In the genomic region with DNA sequence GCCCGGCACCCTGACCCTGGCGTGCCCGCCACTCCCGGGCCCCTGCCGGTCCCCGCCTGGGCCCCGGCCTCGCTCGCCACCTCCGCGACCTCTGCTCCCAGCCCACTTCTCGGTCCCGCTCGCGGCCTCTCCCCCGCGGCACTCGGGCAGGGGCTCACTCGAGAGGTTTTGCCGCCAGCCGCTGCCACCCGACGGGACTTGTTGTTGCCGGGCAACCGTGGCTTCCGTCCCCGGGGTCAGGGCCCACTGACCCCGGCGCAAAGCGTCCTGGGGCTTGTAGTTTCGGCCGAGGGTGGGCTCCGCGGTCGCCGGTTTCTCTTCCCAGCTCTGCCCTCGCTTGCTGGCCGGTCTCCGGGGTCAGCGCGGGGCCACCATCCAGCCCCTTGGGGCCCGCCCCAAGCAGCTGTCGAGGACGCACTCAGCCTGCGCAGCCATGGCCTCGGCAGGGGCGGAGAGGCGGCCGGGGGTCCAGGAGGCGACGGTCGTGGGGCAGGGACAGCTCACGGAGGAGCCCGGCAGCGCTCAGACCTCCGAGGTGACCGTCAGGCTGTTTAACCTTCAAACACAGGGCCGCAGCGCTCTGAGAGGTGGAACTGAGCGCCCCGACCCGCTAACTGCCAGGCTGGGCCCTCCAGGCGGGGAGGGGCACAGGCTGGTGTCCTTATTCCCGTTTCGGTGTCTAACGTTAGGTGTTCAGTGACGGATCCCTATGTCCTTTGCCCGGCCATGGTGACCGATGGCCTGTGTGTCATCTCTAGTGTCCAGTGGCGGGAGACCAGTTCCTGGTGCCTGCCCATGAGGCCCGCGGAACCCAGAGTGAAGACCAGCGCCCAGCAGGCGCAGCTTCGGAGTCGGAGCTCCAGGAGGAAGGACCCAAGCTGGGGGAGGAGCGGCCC, we compare ENCODE assay signal across 1 cellular context.
TF ChIP-seq lines count a peak whose summit lies in the region.

A gene with protein sequence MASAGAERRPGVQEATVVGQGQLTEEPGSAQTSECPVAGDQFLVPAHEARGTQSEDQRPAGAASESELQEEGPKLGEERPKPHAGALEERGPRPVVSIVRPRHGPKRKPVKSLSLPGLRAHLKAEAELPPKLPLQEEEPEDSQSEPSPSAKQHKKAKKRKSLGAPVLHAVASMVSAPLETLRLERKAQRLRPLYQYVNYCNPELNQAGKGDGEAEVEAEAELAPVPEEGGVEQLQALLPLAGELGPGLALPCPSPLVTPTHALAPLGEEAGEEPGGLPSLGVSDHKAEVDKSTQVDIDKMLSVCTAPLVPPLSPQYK (plus strand): TSS at position 277 of the 896 bp plus-strand sequence. CDS start 157 bp downstream, at position 434.
Gene ENKD1 (minus strand): TSS at position 213 of the 896 bp plus-strand sequence. CDS start 308 bp downstream, outside the sequence.

TF ChIP-seq in HepG2, 621 proteins besides CTCF, POLR2A, EP300 and RAD21 (continued from another document and continues in another):
- TF ChIP-seq ZNF547 (CRISPR knock-in tag; IDR thresholded peaks at IDR 0.05), result 0 out of 2 replicates have a peak, but pooled peaks have one; percentile 4
- peak; percentile 92 for TF ChIP-seq ZNF605 (CRISPR knock-in tag; IDR thresholded peaks at IDR 0.05)
- peak; percentile 73; the same call in 1 of the 2 replicates for TF ChIP-seq YEATS4 (CRISPR knock-in tag; IDR thresholded peaks at IDR 0.05; ENCODE audit: borderline replicate concordance)
- no peak for TF ChIP-seq ZXDC (CRISPR knock-in tag; IDR thresholded peaks at IDR 0.05)
- no peak for TF ChIP-seq AKNA (CRISPR knock-in tag; IDR thresholded peaks at IDR 0.05; ENCODE audit: borderline replicate concordance)
- no peak for TF ChIP-seq REPIN1 (CRISPR knock-in tag; IDR thresholded peaks at IDR 0.05; ENCODE audit: borderline replicate concordance, low read depth)
- no peak for TF ChIP-seq ETS1 (CRISPR knock-in tag; IDR thresholded peaks at IDR 0.05)
- peak; percentile 81 for TF ChIP-seq ZFY (CRISPR knock-in tag; IDR thresholded peaks at IDR 0.05)
- TF ChIP-seq BCLAF1 (IDR thresholded peaks at IDR 0.05), result no peak
- TF ChIP-seq KLF15 (CRISPR knock-in tag; IDR thresholded peaks at IDR 0.05; ENCODE audit: borderline replicate concordance), result no peak
- peak; percentile 81; the same call in 1 of the 2 replicates for TF ChIP-seq SUZ12 (IDR thresholded peaks at IDR 0.05; ENCODE audit: low read depth, low read length)
- no peak for TF ChIP-seq GPN1 (CRISPR knock-in tag; IDR thresholded peaks at IDR 0.05; ENCODE audit: borderline replicate concordance)
- TF ChIP-seq ZNF652 (CRISPR knock-in tag; IDR thresholded peaks at IDR 0.05; ENCODE audit: borderline replicate concordance, low read depth), result no peak
- TF ChIP-seq, protein P1, sequence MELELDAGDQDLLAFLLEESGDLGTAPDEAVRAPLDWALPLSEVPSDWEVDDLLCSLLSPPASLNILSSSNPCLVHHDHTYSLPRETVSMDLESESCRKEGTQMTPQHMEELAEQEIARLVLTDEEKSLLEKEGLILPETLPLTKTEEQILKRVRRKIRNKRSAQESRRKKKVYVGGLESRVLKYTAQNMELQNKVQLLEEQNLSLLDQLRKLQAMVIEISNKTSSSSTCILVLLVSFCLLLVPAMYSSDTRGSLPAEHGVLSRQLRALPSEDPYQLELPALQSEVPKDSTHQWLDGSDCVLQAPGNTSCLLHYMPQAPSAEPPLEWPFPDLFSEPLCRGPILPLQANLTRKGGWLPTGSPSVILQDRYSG (CRISPR knock-in tag; IDR thresholded peaks at IDR 0.05), result no peak
- no peak for TF ChIP-seq ZFP41 (CRISPR knock-in tag; IDR thresholded peaks at IDR 0.05; ENCODE audit: borderline replicate concordance)
- no peak for TF ChIP-seq ZNF207 (IDR thresholded peaks at IDR 0.05; ENCODE audit: borderline replicate concordance)
- no peak for TF ChIP-seq MBD4 (IDR thresholded peaks at IDR 0.05; ENCODE audit: borderline replicate concordance, low read length)
- no peak for TF ChIP-seq CAMTA2 (CRISPR knock-in tag; IDR thresholded peaks at IDR 0.05; ENCODE audit: borderline replicate concordance)
- no peak; the same call in 1 of the 2 replicates for TF ChIP-seq ZFYVE20 (CRISPR knock-in tag; IDR thresholded peaks at IDR 0.05; ENCODE audit: borderline replicate concordance, low read depth)
- TF ChIP-seq, protein P2, sequence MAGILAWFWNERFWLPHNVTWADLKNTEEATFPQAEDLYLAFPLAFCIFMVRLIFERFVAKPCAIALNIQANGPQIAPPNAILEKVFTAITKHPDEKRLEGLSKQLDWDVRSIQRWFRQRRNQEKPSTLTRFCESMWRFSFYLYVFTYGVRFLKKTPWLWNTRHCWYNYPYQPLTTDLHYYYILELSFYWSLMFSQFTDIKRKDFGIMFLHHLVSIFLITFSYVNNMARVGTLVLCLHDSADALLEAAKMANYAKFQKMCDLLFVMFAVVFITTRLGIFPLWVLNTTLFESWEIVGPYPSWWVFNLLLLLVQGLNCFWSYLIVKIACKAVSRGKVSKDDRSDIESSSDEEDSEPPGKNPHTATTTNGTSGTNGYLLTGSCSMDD (CRISPR knock-in tag; IDR thresholded peaks at IDR 0.05), result no peak
- TF ChIP-seq BORCS8-MEF2B (CRISPR knock-in tag; IDR thresholded peaks at IDR 0.05), result no peak; the same call in none of the 2 replicates
- no peak; the same call in 1 of the 2 replicates for TF ChIP-seq MIER3 (CRISPR knock-in tag; IDR thresholded peaks at IDR 0.05; ENCODE audit: borderline replicate concordance)
- TF ChIP-seq JUNB (CRISPR knock-in tag; IDR thresholded peaks at IDR 0.05; ENCODE audit: borderline replicate concordance), result no peak
- peak; percentile 80; the same call in 1 of the 2 replicates for TF ChIP-seq ZIK1 (CRISPR knock-in tag; IDR thresholded peaks at IDR 0.05; ENCODE audit: borderline replicate concordance, low read depth)
- TF ChIP-seq NR2C2 (CRISPR knock-in tag; IDR thresholded peaks at IDR 0.05; ENCODE audit: borderline replicate concordance), result peak; percentile 100
- TF ChIP-seq ZNF644 (CRISPR knock-in tag; IDR thresholded peaks at IDR 0.05; ENCODE audit: low read depth), result no peak
- TF ChIP-seq TFE3 (CRISPR knock-in tag; IDR thresholded peaks at IDR 0.05), result no peak
- no peak for TF ChIP-seq ZBTB21 (CRISPR knock-in tag; IDR thresholded peaks at IDR 0.05)
- TF ChIP-seq XBP1 (CRISPR knock-in tag; IDR thresholded peaks at IDR 0.05), result 0 out of 2 replicates have a peak, but pooled peaks have one; percentile 48
- TF ChIP-seq ZNF101 (CRISPR knock-in tag; IDR thresholded peaks at IDR 0.05; ENCODE audit: borderline replicate concordance, low read depth), result no peak
- no peak; the same call in 1 of the 2 replicates for TF ChIP-seq HIVEP1 (CRISPR knock-in tag; IDR thresholded peaks at IDR 0.05)
- no peak for TF ChIP-seq ZNF3 (CRISPR knock-in tag; IDR thresholded peaks at IDR 0.05)
- peak; percentile 68; the same call in 1 of the 2 replicates for TF ChIP-seq ZNF766 (CRISPR knock-in tag; IDR thresholded peaks at IDR 0.05; ENCODE audit: borderline replicate concordance)
- TF ChIP-seq RORA (CRISPR knock-in tag; IDR thresholded peaks at IDR 0.05), result no peak
- TF ChIP-seq GABPA (IDR thresholded peaks at IDR 0.05; ENCODE audit: low read depth, low read length), result no peak
- peak; percentile 92 for TF ChIP-seq GABPA (CRISPR knock-in tag; IDR thresholded peaks at IDR 0.05; ENCODE audit: low read depth)
- no peak; the same call in 1 of the 2 replicates for TF ChIP-seq ZNF772 (CRISPR knock-in tag; IDR thresholded peaks at IDR 0.05)
- 0 out of 2 replicates have a peak, but pooled peaks have one; percentile 70 for TF ChIP-seq ZNF619 (CRISPR knock-in tag; IDR thresholded peaks at IDR 0.05)
- no peak for TF ChIP-seq ZNF703 (CRISPR knock-in tag; IDR thresholded peaks at IDR 0.05; ENCODE audit: borderline replicate concordance)
- TF ChIP-seq ZNF121 (CRISPR knock-in tag; IDR thresholded peaks at IDR 0.05), result 0 out of 2 replicates have a peak, but pooled peaks have one; percentile 7
